ENCODE assay signal across 18 cellular contexts in the genomic region with DNA sequence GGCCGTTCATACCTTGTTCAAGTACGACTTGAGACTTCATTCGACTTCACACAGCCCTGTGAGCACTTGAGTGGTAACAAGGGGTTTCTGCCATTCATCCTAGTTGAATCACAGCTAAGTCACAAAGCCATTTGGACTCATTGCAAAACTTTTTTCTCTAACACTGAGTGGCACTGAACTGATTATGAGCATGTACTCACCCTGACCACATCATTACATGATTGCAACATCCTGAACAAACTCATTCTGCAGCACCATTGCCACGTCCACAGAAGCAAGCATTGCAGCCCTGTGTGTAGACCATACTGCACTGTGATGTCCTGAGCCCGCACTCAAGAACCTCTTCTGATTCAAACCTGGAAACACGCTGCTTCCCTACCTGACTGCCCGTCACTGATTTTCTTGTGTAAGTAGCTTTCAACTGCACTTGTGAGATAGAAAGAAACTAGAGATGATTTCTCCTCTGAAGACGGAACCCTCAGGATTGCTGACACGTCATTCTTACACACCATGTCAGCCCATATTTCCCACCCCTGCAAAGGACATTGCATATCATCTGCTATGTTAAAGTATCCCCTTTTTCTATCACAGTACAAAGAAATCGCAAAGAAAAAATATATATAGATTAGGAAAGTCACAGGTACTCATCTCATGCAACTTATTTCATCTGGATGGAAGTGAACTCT.
DNase-seq lines count a peak whose midpoint lies in the region; ATAC-seq, FAIRE-seq and TF ChIP-seq lines count a peak whose summit lies in the region.
"Had no signal": no experiment of that assay in that cellular context is flagged by ENCODE, and none has a peak within 500 bp of the region (broad histone marks: within the 10 kb centered on the region; RNA-seq: fewer than 3 reads in every experiment).

No MANE protein-coding gene starts in this region.

- FAIRE-seq in bronchial epithelial cell (lab: Jason Lieb, UNC) = no peak
- FAIRE-seq: G401.6 had no signal

- ATAC-seq in GM21381 (IDR thresholded peaks at IDR 0.05; ENCODE audit: unreplicated experiment) = no peak
- ATAC-seq: left lobe of liver, WTC11 had no signal

- H3K27me3 ChIP-seq in MG63 (no peaks in the 10 kb centered on the region), bronchial epithelial cell (ENCODE audit: control insufficient read depth, insufficient read depth, low read length) (no peaks in the 10 kb centered on the region), kidney epithelial cell (ENCODE audit: control insufficient read depth, insufficient read depth, low read length) (no peaks in the 10 kb centered on the region)
- H3K27me3 ChIP-seq: vagina had no signal

- H3K4me3 ChIP-seq in MG63 = no peak overlapping the region
- H3K4me3 ChIP-seq in bronchial epithelial cell (ENCODE audit: low read depth, low read length) = no peak overlapping the region
- no peak overlapping the region for H3K4me3 ChIP-seq in kidney epithelial cell (ENCODE audit: low read depth, low read length)
- H3K4me3 ChIP-seq: vagina had no signal

- TF ChIP-seq CTCF in bronchial epithelial cell (IDR thresholded peaks at IDR 0.05; ENCODE audit: insufficient read depth, low read length, severe bottlenecking) = no peak
- no peak for TF ChIP-seq CTCF in kidney epithelial cell (IDR thresholded peaks at IDR 0.05; ENCODE audit: insufficient read depth, low read length, poor library complexity, severe bottlenecking)

- H3K36me3 ChIP-seq in MG63 (no peaks in the 10 kb centered on the region), bronchial epithelial cell (ENCODE audit: control insufficient read depth, insufficient read depth, low read length) (no peaks in the 10 kb centered on the region), kidney epithelial cell (ENCODE audit: control insufficient read depth, insufficient read depth, low read length) (no peaks in the 10 kb centered on the region)
- H3K36me3 ChIP-seq: vagina had no signal

- DNase-seq in AG08395 (ENCODE audit: low spot score) (peak; percentile 83), MG63 (peak; percentile 10), bronchial epithelial cell (ENCODE audit: low read depth) (peak; percentile 85), kidney epithelial cell (ENCODE audit: low read depth) (peak; percentile 19), RPMI8226 (no peak), HuH-7 (ENCODE audit: low spot score) (no peak), NCI-H2029 (lab: John Stamatoyannopoulos, UW) (no peak)
- DNase-seq: activated CD8-positive, alpha-beta memory T cell treated with anti-CD3 and anti-CD28 coated beads for 24 hours; MM.1S; naive B cell; NCI-H2107; NCI-H69; stimulated activated naive CD4-positive, alpha-beta T cell treated with Interleukin-2 at 50 U/mL for 16 hours had no signal

- no peaks in the 10 kb centered on the region for H3K9me3 ChIP-seq in MG63
- H3K9me3 ChIP-seq: vagina had no signal

Comparison
In these comparisons a context has a peak if more than half of its experiments do, and no peak if none do; other contexts are left out.
1. DNase-seq: peak in AG08395 (single experiment), MG63 (single experiment), bronchial epithelial cell (single experiment) and kidney epithelial cell (single experiment); none in RPMI8226 (single experiment), HuH-7 (single experiment) and NCI-H2029 (single experiment).